In the genomic region with DNA sequence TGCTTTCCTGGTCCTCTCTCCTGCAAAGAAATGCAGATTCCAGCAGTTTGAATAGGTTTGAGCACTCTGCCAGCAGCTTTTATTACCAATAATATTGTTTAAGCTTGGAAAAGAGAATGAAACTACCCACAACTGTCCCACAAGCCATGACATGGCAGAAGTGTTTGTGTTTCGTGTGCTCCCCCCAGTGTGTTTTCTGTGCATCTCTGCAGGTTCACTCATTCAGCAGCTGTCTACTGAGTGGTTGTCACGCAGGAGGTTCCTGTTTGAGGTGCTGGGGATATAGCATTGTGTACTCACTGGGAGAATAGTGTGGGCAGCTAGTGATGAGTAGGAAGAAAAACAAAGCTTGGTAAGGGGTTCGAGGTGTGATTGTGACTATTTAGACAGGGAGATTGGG, we compare ENCODE assay signal across 23 cellular contexts. TPM values are rescaled to one million over a fixed set of nuclear protein-coding genes. Genes with fewer than 3 reads are reported as not detected.
DNase-seq lines count a peak whose midpoint lies in the region; ATAC-seq and TF ChIP-seq lines count a peak whose summit lies in the region.
"Had no signal": no experiment of that assay in that cellular context is flagged by ENCODE, and none has a peak within 500 bp of the region (broad histone marks: within the 10 kb centered on the region; RNA-seq: fewer than 3 reads in every experiment).

No MANE protein-coding gene starts in this region.

- no peaks in the 10 kb centered on the region for H3K36me3 ChIP-seq in MM.1S (replicated peaks; ENCODE audit: insufficient read depth, low read length)
- H3K36me3 ChIP-seq in osteoblast (ENCODE audit: insufficient read depth, low read length) = peaks cover 10% of the 10 kb centered on the region
- peaks cover 1% of the 10 kb centered on the region for H3K36me3 ChIP-seq in Caco-2 (ENCODE audit: control insufficient read depth, insufficient read depth, low read length)

- H3K27ac ChIP-seq in MM.1S (ENCODE audit: low read length) = peak overlapping the region; percentile 51; the same call in 1 of the 2 replicates
- H3K27ac ChIP-seq in osteoblast (ENCODE audit: low read depth, low read length) = no peak overlapping the region
- H3K27ac ChIP-seq: HL-60 had no signal

- no peaks in the 10 kb centered on the region for H3K9me2 ChIP-seq in MM.1S (replicated peaks; ENCODE audit: insufficient read depth, low read length)
- H3K9me2 ChIP-seq: SK-N-SH had no signal

- peak; percentile 29 for TF ChIP-seq CTCF in MM.1S (IDR thresholded peaks at IDR 0.05; ENCODE audit: low read length)
- no peak for TF ChIP-seq CTCF in osteoblast (IDR thresholded peaks at IDR 0.05; ENCODE audit: extremely low read depth, low read depth, low read length)
- TF ChIP-seq CTCF in Caco-2 (IDR thresholded peaks at IDR 0.05; ENCODE audit: insufficient read depth in 1 of 2, low read depth in 1 of 2, low read length in 1 of 2, severe bottlenecking in 1 of 2, unreplicated experiment in 1 of 2) = no peak

- POLR2A ChIA-PET in Caco-2 (lab: Charles Lee) = no interaction called here

- no peak for ATAC-seq in GM21390 (IDR thresholded peaks at IDR 0.05; ENCODE audit: unreplicated experiment)
- ATAC-seq: PC-3 had no signal

- intact Hi-C loops in dendritic cell treated with granulocyte-macrophage colony-stimulating factor and Interleukin-4, amounts not matched to agents 40 ng/mL and 50 ng/mL, for 4 days (cut with micrococcal nuclease) = no loop called here
- intact Hi-C loops in Caco-2 (cut with micrococcal nuclease; ENCODE audit: unreplicated experiment) = no loop called here

- H2AFZ ChIP-seq in MM.1S (ENCODE audit: low read length) = no peak overlapping the region
- no peak overlapping the region for H2AFZ ChIP-seq in osteoblast (ENCODE audit: low read length)

- no peaks in the 10 kb centered on the region for H3K79me2 ChIP-seq in MM.1S (ENCODE audit: low read length)
- H3K79me2 ChIP-seq in osteoblast (ENCODE audit: insufficient read depth, low read length) = no peaks in the 10 kb centered on the region

- H3K27me3 ChIP-seq in MM.1S (replicated peaks; ENCODE audit: insufficient read depth, low read length) = no peaks in the 10 kb centered on the region
- H3K27me3 ChIP-seq in osteoblast (ENCODE audit: insufficient read depth, low read length) = no peaks in the 10 kb centered on the region
- no peaks in the 10 kb centered on the region for H3K27me3 ChIP-seq in Caco-2 (replicated peaks; ENCODE audit: control insufficient read depth, insufficient read depth, low read length)

- no peaks in the 10 kb centered on the region for H3K27me3 Mint-ChIP-seq in activated naive CD4-positive, alpha-beta T cell treated with anti-CD3 and anti-CD28 coated beads, Interleukin-2, amount 50 U/mL, for 24 hours
- no peaks in the 10 kb centered on the region for H3K27me3 Mint-ChIP-seq in dendritic cell treated with granulocyte-macrophage colony-stimulating factor and Interleukin-4, amounts not matched to agents 40 ng/mL and 50 ng/mL, for 4 days
- no peaks in the 10 kb centered on the region for H3K27me3 Mint-ChIP-seq in Caco-2 (ENCODE audit: insufficient read depth, unreplicated experiment)

- H3F3A ChIP-seq in MM.1S (ENCODE audit: insufficient read depth, low read length) = peaks cover 4% of the 10 kb centered on the region; the same call in 1 of the 2 replicates

- H3K4me2 ChIP-seq in MM.1S (ENCODE audit: low read depth, low read length) = peak overlapping the region; percentile 22; the same call in 1 of the 2 replicates
- no peak overlapping the region for H3K4me2 ChIP-seq in osteoblast (ENCODE audit: insufficient read depth, low read length)
- H3K4me2 ChIP-seq: SK-N-SH had no signal

- H3K9me3 Mint-ChIP-seq in activated naive CD4-positive, alpha-beta T cell treated with anti-CD3 and anti-CD28 coated beads, Interleukin-2, amount 50 U/mL, for 24 hours = no peaks in the 10 kb centered on the region
- H3K9me3 Mint-ChIP-seq in dendritic cell treated with granulocyte-macrophage colony-stimulating factor and Interleukin-4, amounts not matched to agents 40 ng/mL and 50 ng/mL, for 4 days = no peaks in the 10 kb centered on the region
- H3K9me3 Mint-ChIP-seq in Caco-2 (ENCODE audit: unreplicated experiment) = no peaks in the 10 kb centered on the region

- CTCF ChIA-PET in Caco-2 (lab: Charles Lee) = interaction anchor here (0.7 kb wide), 1 partner anchor 37 kb away, joined by 3 read pairs; no protein-coding TSS in a partner anchor

- peaks cover 9% of the 10 kb centered on the region for H3K4me1 Mint-ChIP-seq in activated naive CD4-positive, alpha-beta T cell treated with anti-CD3 and anti-CD28 coated beads, Interleukin-2, amount 50 U/mL, for 24 hours
- peaks cover 66% of the 10 kb centered on the region for H3K4me1 Mint-ChIP-seq in dendritic cell treated with granulocyte-macrophage colony-stimulating factor and Interleukin-4, amounts not matched to agents 40 ng/mL and 50 ng/mL, for 4 days (ENCODE audit: low read depth)
- no peaks in the 10 kb centered on the region for H3K4me1 Mint-ChIP-seq in Caco-2 (ENCODE audit: low read depth, unreplicated experiment)

- peak overlapping the region; percentile 57 for H3K27ac Mint-ChIP-seq in activated naive CD4-positive, alpha-beta T cell treated with anti-CD3 and anti-CD28 coated beads, Interleukin-2, amount 50 U/mL, for 24 hours
- H3K27ac Mint-ChIP-seq in dendritic cell treated with granulocyte-macrophage colony-stimulating factor and Interleukin-4, amounts not matched to agents 40 ng/mL and 50 ng/mL, for 4 days = peak overlapping the region; percentile 16
- H3K27ac Mint-ChIP-seq in Caco-2 (ENCODE audit: unreplicated experiment) = no peak overlapping the region

- H3K4me1 ChIP-seq in MM.1S (ENCODE audit: low read length) (peaks cover 17% of the 10 kb centered on the region), osteoblast (ENCODE audit: insufficient read depth, low read length) (no peaks in the 10 kb centered on the region), Caco-2 (no peaks in the 10 kb centered on the region)

- no TSS peak for BruUV-seq in Caco-2 (replicated peaks; lab: Mats Ljungman, UMichigan)

- H4K20me1 ChIP-seq in MM.1S (ENCODE audit: insufficient read depth, low read length) (no peaks in the 10 kb centered on the region), osteoblast (ENCODE audit: insufficient read depth, low read length) (peaks cover 13% of the 10 kb centered on the region)

- no peak overlapping the region for H3K9ac ChIP-seq in MM.1S (ENCODE audit: low read length)
- H3K9ac ChIP-seq: SK-N-SH had no signal

- H3K36me3 Mint-ChIP-seq in activated naive CD4-positive, alpha-beta T cell treated with anti-CD3 and anti-CD28 coated beads, Interleukin-2, amount 50 U/mL, for 24 hours = no peaks in the 10 kb centered on the region
- peaks cover 81% of the 10 kb centered on the region for H3K36me3 Mint-ChIP-seq in dendritic cell treated with granulocyte-macrophage colony-stimulating factor and Interleukin-4, amounts not matched to agents 40 ng/mL and 50 ng/mL, for 4 days (ENCODE audit: low read depth)
- peaks cover 13% of the 10 kb centered on the region for H3K36me3 Mint-ChIP-seq in Caco-2 (ENCODE audit: insufficient read depth, unreplicated experiment)

- no peak for DNase-seq in activated naive CD4-positive, alpha-beta T cell treated with anti-CD3 and anti-CD28 coated beads, Interleukin-2, amount 50 U/mL, for 16 hours
- DNase-seq in MM.1S = peak; percentile 69
- DNase-seq in osteoblast (ENCODE audit: insufficient read length, low spot score, missing footprints) = peak; percentile 30
- DNase-seq in DMS53 (lab: John Stamatoyannopoulos, UW) = no peak
- DNase-seq in Caco-2 = no peak
- DNase-seq: ACHN, C1 segment of cervical spinal cord, COR-L47, GDM1, HCEC 1CT, NCI-H1048, NCI-H2081, NCI-H2171 treated with DMSO at 0.1 percent for 48 hours, NCI-H510A, NCI-H82, PC-3, RPMI8226, SHP77 treated with DMSO at 0.1 percent for 48 hours, SK-N-SH had no signal

- H3K4me3 Mint-ChIP-seq in activated naive CD4-positive, alpha-beta T cell treated with anti-CD3 and anti-CD28 coated beads, Interleukin-2, amount 50 U/mL, for 24 hours = no peak overlapping the region
- no peak overlapping the region for H3K4me3 Mint-ChIP-seq in dendritic cell treated with granulocyte-macrophage colony-stimulating factor and Interleukin-4, amounts not matched to agents 40 ng/mL and 50 ng/mL, for 4 days
- no peak overlapping the region for H3K4me3 Mint-ChIP-seq in Caco-2 (ENCODE audit: unreplicated experiment)

- H3K4me3 ChIP-seq in MM.1S (ENCODE audit: low read length) (no peak overlapping the region), osteoblast (ENCODE audit: insufficient read depth, low read length) (no peak overlapping the region), Caco-2 (ENCODE audit: low read depth, low read length) (no peak overlapping the region)

- H3K9me3 ChIP-seq in MM.1S (replicated peaks; ENCODE audit: insufficient read depth, low read length) = no peaks in the 10 kb centered on the region
- H3K9me3 ChIP-seq in osteoblast (ENCODE audit: low read depth, low read length) = no peaks in the 10 kb centered on the region
- no peaks in the 10 kb centered on the region for H3K9me3 ChIP-seq in Caco-2
- H3K9me3 ChIP-seq: SK-N-SH had no signal

RNA-seq across cellular contexts. Expression of gene SUSD2, which starts 55.3 kb away (rescaled TPM):
- total RNA-seq in osteoblast (0.72 and 2.4 TPM in 2 replicates), Caco-2 (2022) (7.0 and 8.6 TPM in 2 replicates)

Comparison
In these comparisons a context has a peak if more than half of its experiments do, and no peak if none do; other contexts are left out.
1. DNase-seq: peak in MM.1S (single experiment) and osteoblast (single experiment); none in activated naive CD4-positive, alpha-beta T cell treated with anti-CD3 and anti-CD28 coated beads, Interleukin-2, amount 50 U/mL, for 16 hours (single experiment), DMS53 (single experiment) and Caco-2 (0 of 2).